In the genomic region with DNA sequence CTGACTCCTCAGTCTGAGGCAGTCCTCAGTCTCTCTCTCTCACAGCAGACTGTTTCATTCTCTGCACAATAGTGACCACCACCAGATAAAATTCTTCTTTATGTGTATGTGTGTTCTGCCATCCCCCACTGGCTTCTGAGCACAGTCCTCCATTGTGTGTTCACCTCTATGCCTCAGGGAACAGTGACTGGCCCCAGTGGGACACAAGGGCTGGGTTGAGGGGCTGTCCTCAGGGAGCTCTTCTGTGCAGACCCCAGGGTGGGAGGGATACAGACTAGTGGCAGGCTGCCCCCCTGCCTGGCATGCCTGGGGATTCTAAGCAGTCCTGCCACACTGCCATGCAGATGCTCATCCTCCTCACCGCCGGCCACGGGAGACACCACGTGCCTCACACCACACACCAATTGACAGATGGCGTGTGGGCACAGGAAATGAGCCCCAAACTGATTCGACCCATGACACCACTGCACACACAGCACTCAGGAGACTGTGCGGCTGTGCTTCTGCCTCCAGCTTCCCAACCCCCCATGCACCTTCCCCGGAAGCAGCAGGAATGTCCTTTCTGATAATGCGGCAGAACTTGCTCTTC, we compare ENCODE assay signal across 31 cellular contexts.
"Had no signal": no experiment of that assay in that cellular context is flagged by ENCODE, and none has a peak within 500 bp of the region (broad histone marks: within the 10 kb centered on the region; RNA-seq: fewer than 3 reads in every experiment).

No MANE protein-coding gene starts in this region.

- DNase-seq: activated CD4-positive, alpha-beta T cell treated with anti-CD3 and anti-CD28 coated beads, Interleukin-2, amount 10 ng/mL, durations not matched to agents 24 days and 14 days; activated CD4-positive, alpha-beta T cell treated with anti-CD3 and anti-CD28 coated beads, Interleukin-2, amount 50 U/mL, for 4 hours; activated CD8-positive, alpha-beta memory T cell treated with anti-CD3 and anti-CD28 coated beads, Interleukin-2, amount 50 U/mL, for 4 hours; activated CD8-positive, alpha-beta T cell treated with anti-CD3 and anti-CD28 coated beads, Interleukin-2, amount 10 ng/mL, durations not matched to agents 7 days and 5 days; activated effector memory CD4-positive, alpha-beta T cell treated with anti-CD3 and anti-CD28 coated beads, Interleukin-2, amount 50 U/mL, for 16 hours; activated naive CD4-positive, alpha-beta T cell; activated naive CD4-positive, alpha-beta T cell treated with anti-CD3 and anti-CD28 coated beads, Interleukin-2, amount 50 U/mL, for 16 hours; activated naive CD8-positive, alpha-beta T cell treated with anti-CD3 and anti-CD28 coated beads for 36 hours; activated T-cell treated with anti-CD3 and anti-CD28 coated beads, Interleukin-2, amount 50 U/mL, for 48 hours; amniotic stem cell; Karpas-422; KBM-7; NCI-H1105; NCI-H1417 treated with DMSO at 0.1 percent for 48 hours; NCI-H187 treated with DMSO at 0.1 percent for 48 hours; NCI-H2081; NCI-H345; NCI-H510A; NCI-H526; NCI-H748 treated with DMSO at 0.1 percent for 48 hours; NK-92 treated with Interleukin-12 subunit alpha and Interleukin-12 subunit beta, amount 100 ng/mL, for 24 hours; PC-3; Peyer's patch; RPMI8226; SHP77 treated with DMSO at 0.1 percent for 48 hours; SK-N-SH had no signal

- H3K9me3 ChIP-seq: ascending aorta, Peyer's patch, SJSA1, SK-N-SH had no signal

- H3K36me3 ChIP-seq: ascending aorta, cardiac muscle cell, Peyer's patch, SJSA1 had no signal

- H3K4me3 ChIP-seq: ascending aorta, cardiac muscle cell, Peyer's patch, SJSA1 had no signal

- H3K27me3 Mint-ChIP-seq: activated CD4-positive, alpha-beta T cell treated with anti-CD3 and anti-CD28 coated beads, Interleukin-2, amount 10 ng/mL, durations not matched to agents 24 days and 14 days; activated naive CD8-positive, alpha-beta T cell treated with anti-CD3 and anti-CD28 coated beads for 36 hours had no signal

- H3K9me3 Mint-ChIP-seq: activated CD4-positive, alpha-beta T cell treated with anti-CD3 and anti-CD28 coated beads, Interleukin-2, amount 10 ng/mL, durations not matched to agents 24 days and 14 days; activated naive CD8-positive, alpha-beta T cell treated with anti-CD3 and anti-CD28 coated beads for 36 hours; T-helper 1 cell treated with Interleukin-12 subunit alpha and Interleukin-12 subunit beta and Interleukin-4 antibody, amounts not matched to agents 30 μg/mL and 1 μg/mL, for 36 hours; T-helper 2 cell treated with Interferon-gamma antibody and Interleukin-4, amounts not matched to agents 5 μg/mL and 100 μg/mL, for 36 hours had no signal

- H3K27ac ChIP-seq: ascending aorta, cardiac muscle cell, Peyer's patch, SJSA1 had no signal

- H3K4me3 Mint-ChIP-seq: activated CD4-positive, alpha-beta T cell treated with anti-CD3 and anti-CD28 coated beads, Interleukin-2, amount 10 ng/mL, durations not matched to agents 24 days and 14 days; activated CD8-positive, alpha-beta T cell treated with anti-CD3 and anti-CD28 coated beads, Interleukin-2, amount 10 ng/mL, durations not matched to agents 7 days and 5 days; activated naive CD8-positive, alpha-beta T cell treated with anti-CD3 and anti-CD28 coated beads for 36 hours; T-helper 1 cell treated with Interleukin-12 subunit alpha and Interleukin-12 subunit beta and Interleukin-4 antibody, amounts not matched to agents 30 μg/mL and 1 μg/mL, for 36 hours; T-helper 2 cell treated with Interferon-gamma antibody and Interleukin-4, amounts not matched to agents 5 μg/mL and 100 μg/mL, for 36 hours had no signal

- H3K27ac Mint-ChIP-seq: activated CD4-positive, alpha-beta T cell treated with anti-CD3 and anti-CD28 coated beads, Interleukin-2, amount 10 ng/mL, durations not matched to agents 24 days and 14 days; activated CD8-positive, alpha-beta T cell treated with anti-CD3 and anti-CD28 coated beads, Interleukin-2, amount 10 ng/mL, durations not matched to agents 7 days and 5 days; activated naive CD8-positive, alpha-beta T cell treated with anti-CD3 and anti-CD28 coated beads for 36 hours; T-helper 1 cell treated with Interleukin-12 subunit alpha and Interleukin-12 subunit beta and Interleukin-4 antibody, amounts not matched to agents 30 μg/mL and 1 μg/mL, for 36 hours; T-helper 2 cell treated with Interferon-gamma antibody and Interleukin-4, amounts not matched to agents 5 μg/mL and 100 μg/mL, for 36 hours had no signal

- H3K27me3 ChIP-seq: ascending aorta, cardiac muscle cell, Peyer's patch had no signal

- H3K36me3 Mint-ChIP-seq: activated naive CD8-positive, alpha-beta T cell treated with anti-CD3 and anti-CD28 coated beads for 36 hours had no signal

- H3K4me1 ChIP-seq: ascending aorta, Peyer's patch, SJSA1 had no signal

- H3K4me1 Mint-ChIP-seq: activated CD4-positive, alpha-beta T cell treated with anti-CD3 and anti-CD28 coated beads, Interleukin-2, amount 10 ng/mL, durations not matched to agents 24 days and 14 days; activated naive CD8-positive, alpha-beta T cell treated with anti-CD3 and anti-CD28 coated beads for 36 hours had no signal
